ENCODE assay signal across 1 cellular context in the genomic region with DNA sequence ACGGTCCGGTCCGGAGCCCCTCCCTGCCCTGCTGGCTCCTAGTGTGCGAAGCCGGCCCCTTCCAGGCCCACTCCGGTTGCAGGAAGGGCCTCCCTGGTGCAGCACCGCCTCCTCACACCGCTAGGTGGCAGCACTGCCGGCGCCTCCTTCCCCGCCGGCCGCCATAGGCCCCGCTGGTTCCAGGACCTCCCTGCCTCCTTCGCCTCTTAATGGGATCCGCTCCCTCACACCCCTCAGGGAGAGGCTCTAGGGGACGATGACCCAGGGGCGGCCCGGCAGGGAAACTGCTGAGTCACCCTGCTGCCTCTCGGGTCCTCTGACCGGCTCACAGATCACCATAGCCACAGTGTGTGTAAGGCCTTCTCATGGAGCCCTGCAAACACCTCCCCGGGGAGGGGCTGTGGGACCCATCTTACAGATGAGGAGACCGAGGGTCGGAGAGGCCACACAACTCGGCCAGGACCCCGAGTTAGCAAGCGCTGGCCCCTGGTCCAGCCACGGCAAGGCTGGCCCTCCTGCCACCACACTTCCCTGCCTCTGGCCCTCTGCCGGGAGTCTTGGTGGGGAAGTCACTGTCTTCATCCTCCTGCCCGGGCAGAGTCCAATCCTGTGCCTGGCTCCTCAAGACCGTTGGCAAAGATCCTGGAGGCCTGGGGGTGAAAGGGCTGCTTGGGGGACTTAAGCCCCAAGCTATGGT.
TF ChIP-seq lines count a peak whose summit lies in the region.

No MANE protein-coding gene starts in this region.

TF ChIP-seq in K562, 482 proteins besides CTCF, POLR2A, EP300 and RAD21 (continued from another document):
- TF ChIP-seq, protein P1, sequence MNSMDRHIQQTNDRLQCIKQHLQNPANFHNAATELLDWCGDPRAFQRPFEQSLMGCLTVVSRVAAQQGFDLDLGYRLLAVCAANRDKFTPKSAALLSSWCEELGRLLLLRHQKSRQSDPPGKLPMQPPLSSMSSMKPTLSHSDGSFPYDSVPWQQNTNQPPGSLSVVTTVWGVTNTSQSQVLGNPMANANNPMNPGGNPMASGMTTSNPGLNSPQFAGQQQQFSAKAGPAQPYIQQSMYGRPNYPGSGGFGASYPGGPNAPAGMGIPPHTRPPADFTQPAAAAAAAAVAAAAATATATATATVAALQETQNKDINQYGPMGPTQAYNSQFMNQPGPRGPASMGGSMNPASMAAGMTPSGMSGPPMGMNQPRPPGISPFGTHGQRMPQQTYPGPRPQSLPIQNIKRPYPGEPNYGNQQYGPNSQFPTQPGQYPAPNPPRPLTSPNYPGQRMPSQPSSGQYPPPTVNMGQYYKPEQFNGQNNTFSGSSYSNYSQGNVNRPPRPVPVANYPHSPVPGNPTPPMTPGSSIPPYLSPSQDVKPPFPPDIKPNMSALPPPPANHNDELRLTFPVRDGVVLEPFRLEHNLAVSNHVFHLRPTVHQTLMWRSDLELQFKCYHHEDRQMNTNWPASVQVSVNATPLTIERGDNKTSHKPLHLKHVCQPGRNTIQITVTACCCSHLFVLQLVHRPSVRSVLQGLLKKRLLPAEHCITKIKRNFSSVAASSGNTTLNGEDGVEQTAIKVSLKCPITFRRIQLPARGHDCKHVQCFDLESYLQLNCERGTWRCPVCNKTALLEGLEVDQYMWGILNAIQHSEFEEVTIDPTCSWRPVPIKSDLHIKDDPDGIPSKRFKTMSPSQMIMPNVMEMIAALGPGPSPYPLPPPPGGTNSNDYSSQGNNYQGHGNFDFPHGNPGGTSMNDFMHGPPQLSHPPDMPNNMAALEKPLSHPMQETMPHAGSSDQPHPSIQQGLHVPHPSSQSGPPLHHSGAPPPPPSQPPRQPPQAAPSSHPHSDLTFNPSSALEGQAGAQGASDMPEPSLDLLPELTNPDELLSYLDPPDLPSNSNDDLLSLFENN (IDR thresholded peaks at IDR 0.05; ENCODE audit: low read depth in 2 of 2, low read length in 2 of 2), result no peak
- TF ChIP-seq SMC3 (conservative IDR thresholded peaks at IDR 0.05; ENCODE audit: insufficient read depth, low read depth, low read length), result peak; percentile 72
- TF ChIP-seq RNF2 (IDR thresholded peaks at IDR 0.05), result no peak
- peak; percentile 53; the same call in 1 of the 2 replicates for TF ChIP-seq MAFG (tag; conservative IDR thresholded peaks at IDR 0.05)
- TF ChIP-seq KLF6 (CRISPR knock-in tag; IDR thresholded peaks at IDR 0.05; ENCODE audit: borderline replicate concordance), result no peak
- no peak for TF ChIP-seq NFATC3 (IDR thresholded peaks at IDR 0.05)
- no peak for TF ChIP-seq MEF2D (tag; conservative IDR thresholded peaks at IDR 0.05; ENCODE audit: low read depth)
- no peak for TF ChIP-seq ETS2 (tag; IDR thresholded peaks at IDR 0.05; ENCODE audit: borderline replicate concordance, poor library complexity, severe bottlenecking)
- TF ChIP-seq ZNF408 (CRISPR knock-in tag; IDR thresholded peaks at IDR 0.05; ENCODE audit: low read depth), result no peak
- no peak for TF ChIP-seq HDAC1 (IDR thresholded peaks at IDR 0.05)
- TF ChIP-seq SMARCC2 (IDR thresholded peaks at IDR 0.05; ENCODE audit: low read depth), result no peak
- TF ChIP-seq, protein P2, sequence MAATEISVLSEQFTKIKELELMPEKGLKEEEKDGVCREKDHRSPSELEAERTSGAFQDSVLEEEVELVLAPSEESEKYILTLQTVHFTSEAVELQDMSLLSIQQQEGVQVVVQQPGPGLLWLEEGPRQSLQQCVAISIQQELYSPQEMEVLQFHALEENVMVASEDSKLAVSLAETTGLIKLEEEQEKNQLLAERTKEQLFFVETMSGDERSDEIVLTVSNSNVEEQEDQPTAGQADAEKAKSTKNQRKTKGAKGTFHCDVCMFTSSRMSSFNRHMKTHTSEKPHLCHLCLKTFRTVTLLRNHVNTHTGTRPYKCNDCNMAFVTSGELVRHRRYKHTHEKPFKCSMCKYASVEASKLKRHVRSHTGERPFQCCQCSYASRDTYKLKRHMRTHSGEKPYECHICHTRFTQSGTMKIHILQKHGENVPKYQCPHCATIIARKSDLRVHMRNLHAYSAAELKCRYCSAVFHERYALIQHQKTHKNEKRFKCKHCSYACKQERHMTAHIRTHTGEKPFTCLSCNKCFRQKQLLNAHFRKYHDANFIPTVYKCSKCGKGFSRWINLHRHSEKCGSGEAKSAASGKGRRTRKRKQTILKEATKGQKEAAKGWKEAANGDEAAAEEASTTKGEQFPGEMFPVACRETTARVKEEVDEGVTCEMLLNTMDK (IDR thresholded peaks at IDR 0.05; ENCODE audit: borderline replicate concordance, insufficient read depth, low read depth, low read length, poor library complexity, severe bottlenecking), result peak; percentile 85
- no peak for TF ChIP-seq RFX7 (CRISPR knock-in tag; IDR thresholded peaks at IDR 0.05)
- no peak for TF ChIP-seq ZNF143 (CRISPR knock-in tag; IDR thresholded peaks at IDR 0.05)
- peak; percentile 28 for TF ChIP-seq HMGN3 (IDR thresholded peaks at IDR 0.05; ENCODE audit: borderline replicate concordance, extremely low read depth, insufficient read length, low read depth, low read length)
- TF ChIP-seq TEAD2 (tag; IDR thresholded peaks at IDR 0.05), result no peak
- no peak for TF ChIP-seq KLF10 (CRISPR knock-in tag; IDR thresholded peaks at IDR 0.05)
- TF ChIP-seq NFE2 (IDR thresholded peaks at IDR 0.05; ENCODE audit: low read depth), result peak; percentile 56
- no peak for TF ChIP-seq ZNF830 (CRISPR knock-in tag; IDR thresholded peaks at IDR 0.05)
- TF ChIP-seq, protein P3, sequence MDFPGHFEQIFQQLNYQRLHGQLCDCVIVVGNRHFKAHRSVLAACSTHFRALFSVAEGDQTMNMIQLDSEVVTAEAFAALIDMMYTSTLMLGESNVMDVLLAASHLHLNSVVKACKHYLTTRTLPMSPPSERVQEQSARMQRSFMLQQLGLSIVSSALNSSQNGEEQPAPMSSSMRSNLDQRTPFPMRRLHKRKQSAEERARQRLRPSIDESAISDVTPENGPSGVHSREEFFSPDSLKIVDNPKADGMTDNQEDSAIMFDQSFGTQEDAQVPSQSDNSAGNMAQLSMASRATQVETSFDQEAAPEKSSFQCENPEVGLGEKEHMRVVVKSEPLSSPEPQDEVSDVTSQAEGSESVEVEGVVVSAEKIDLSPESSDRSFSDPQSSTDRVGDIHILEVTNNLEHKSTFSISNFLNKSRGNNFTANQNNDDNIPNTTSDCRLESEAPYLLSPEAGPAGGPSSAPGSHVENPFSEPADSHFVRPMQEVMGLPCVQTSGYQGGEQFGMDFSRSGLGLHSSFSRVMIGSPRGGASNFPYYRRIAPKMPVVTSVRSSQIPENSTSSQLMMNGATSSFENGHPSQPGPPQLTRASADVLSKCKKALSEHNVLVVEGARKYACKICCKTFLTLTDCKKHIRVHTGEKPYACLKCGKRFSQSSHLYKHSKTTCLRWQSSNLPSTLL (IDR thresholded peaks at IDR 0.05), result 0 out of 2 replicates have a peak, but pooled peaks have one; percentile 57
- TF ChIP-seq, protein P4, sequence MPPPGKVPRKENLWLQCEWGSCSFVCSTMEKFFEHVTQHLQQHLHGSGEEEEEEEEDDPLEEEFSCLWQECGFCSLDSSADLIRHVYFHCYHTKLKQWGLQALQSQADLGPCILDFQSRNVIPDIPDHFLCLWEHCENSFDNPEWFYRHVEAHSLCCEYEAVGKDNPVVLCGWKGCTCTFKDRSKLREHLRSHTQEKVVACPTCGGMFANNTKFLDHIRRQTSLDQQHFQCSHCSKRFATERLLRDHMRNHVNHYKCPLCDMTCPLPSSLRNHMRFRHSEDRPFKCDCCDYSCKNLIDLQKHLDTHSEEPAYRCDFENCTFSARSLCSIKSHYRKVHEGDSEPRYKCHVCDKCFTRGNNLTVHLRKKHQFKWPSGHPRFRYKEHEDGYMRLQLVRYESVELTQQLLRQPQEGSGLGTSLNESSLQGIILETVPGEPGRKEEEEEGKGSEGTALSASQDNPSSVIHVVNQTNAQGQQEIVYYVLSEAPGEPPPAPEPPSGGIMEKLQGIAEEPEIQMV (tag; conservative IDR thresholded peaks at IDR 0.05; ENCODE audit: low read depth), result 0 out of 2 replicates have a peak, but pooled peaks have one; percentile 23
- TF ChIP-seq ZNF384 (IDR thresholded peaks at IDR 0.05; ENCODE audit: low read depth, low read length), result no peak
- TF ChIP-seq YY1 (IDR thresholded peaks at IDR 0.05; ENCODE audit: borderline replicate concordance in 1 of 3, control insufficient read depth in 1 of 3, extremely low read depth in 1 of 3, insufficient read depth in 3 of 3, insufficient read length in 1 of 3, insufficient replicate concordance in 2 of 3, low read depth in 1 of 3, low read length in 2 of 3), result peak; percentile 24 to 80 (median 70)
- peak; percentile 35; the same call in 1 of the 2 replicates for TF ChIP-seq C11orf30 (IDR thresholded peaks at IDR 0.05; ENCODE audit: low read depth)
- peak; percentile 48; the same call in 1 of the 2 replicates for TF ChIP-seq RB1 (IDR thresholded peaks at IDR 0.05; ENCODE audit: low read depth)
- TF ChIP-seq SAFB (IDR thresholded peaks at IDR 0.05; ENCODE audit: borderline replicate concordance, low read depth, low read length), result no peak
- TF ChIP-seq, protein P5, sequence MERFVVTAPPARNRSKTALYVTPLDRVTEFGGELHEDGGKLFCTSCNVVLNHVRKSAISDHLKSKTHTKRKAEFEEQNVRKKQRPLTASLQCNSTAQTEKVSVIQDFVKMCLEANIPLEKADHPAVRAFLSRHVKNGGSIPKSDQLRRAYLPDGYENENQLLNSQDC (CRISPR knock-in tag; IDR thresholded peaks at IDR 0.05), result no peak
- TF ChIP-seq, protein P6, sequence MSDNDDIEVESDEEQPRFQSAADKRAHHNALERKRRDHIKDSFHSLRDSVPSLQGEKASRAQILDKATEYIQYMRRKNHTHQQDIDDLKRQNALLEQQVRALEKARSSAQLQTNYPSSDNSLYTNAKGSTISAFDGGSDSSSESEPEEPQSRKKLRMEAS (CRISPR knock-in tag; IDR thresholded peaks at IDR 0.05), result no peak
- TF ChIP-seq, protein P7, sequence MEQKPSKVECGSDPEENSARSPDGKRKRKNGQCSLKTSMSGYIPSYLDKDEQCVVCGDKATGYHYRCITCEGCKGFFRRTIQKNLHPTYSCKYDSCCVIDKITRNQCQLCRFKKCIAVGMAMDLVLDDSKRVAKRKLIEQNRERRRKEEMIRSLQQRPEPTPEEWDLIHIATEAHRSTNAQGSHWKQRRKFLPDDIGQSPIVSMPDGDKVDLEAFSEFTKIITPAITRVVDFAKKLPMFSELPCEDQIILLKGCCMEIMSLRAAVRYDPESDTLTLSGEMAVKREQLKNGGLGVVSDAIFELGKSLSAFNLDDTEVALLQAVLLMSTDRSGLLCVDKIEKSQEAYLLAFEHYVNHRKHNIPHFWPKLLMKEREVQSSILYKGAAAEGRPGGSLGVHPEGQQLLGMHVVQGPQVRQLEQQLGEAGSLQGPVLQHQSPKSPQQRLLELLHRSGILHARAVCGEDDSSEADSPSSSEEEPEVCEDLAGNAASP (IDR thresholded peaks at IDR 0.05), result no peak
- TF ChIP-seq, protein P8, sequence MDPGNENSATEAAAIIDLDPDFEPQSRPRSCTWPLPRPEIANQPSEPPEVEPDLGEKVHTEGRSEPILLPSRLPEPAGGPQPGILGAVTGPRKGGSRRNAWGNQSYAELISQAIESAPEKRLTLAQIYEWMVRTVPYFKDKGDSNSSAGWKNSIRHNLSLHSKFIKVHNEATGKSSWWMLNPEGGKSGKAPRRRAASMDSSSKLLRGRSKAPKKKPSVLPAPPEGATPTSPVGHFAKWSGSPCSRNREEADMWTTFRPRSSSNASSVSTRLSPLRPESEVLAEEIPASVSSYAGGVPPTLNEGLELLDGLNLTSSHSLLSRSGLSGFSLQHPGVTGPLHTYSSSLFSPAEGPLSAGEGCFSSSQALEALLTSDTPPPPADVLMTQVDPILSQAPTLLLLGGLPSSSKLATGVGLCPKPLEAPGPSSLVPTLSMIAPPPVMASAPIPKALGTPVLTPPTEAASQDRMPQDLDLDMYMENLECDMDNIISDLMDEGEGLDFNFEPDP (CRISPR knock-in tag; IDR thresholded peaks at IDR 0.05), result no peak
TF ChIP-seq in K562: peak in this region for 12.
